18 cellular contexts compared by ENCODE assay signal in genomic region chr4:90120037-90120436, GRCh38. TPM values are rescaled to one million over a fixed set of nuclear protein-coding genes. Genes with fewer than 3 reads are reported as not detected.
DNase-seq lines count a peak whose midpoint lies in the region; ATAC-seq, FAIRE-seq and TF ChIP-seq lines count a peak whose summit lies in the region.
"Had no signal": no experiment of that assay in that cellular context is flagged by ENCODE, and none has a peak within 500 bp of the region (broad histone marks: within the 10 kb centered on the region; RNA-seq: fewer than 3 reads in every experiment).

No MANE protein-coding gene starts in this region.

- H2BK5ac ChIP-seq in H1 (ENCODE audit: low read depth, low read length) = no peak overlapping the region

- no peak overlapping the region for H3K4ac ChIP-seq in H1 (replicated peaks; ENCODE audit: insufficient read length, low read depth, low read length)

- no peak overlapping the region for H3K9ac ChIP-seq in H1 (replicated peaks in 1 of 4; ENCODE audit: extremely low read depth in 1 of 4, low read depth in 3 of 4, low read length in 3 of 4)

- no peak overlapping the region for H4K8ac ChIP-seq in H1 (ENCODE audit: extremely low read depth, insufficient read depth, low read length)

- TF ChIP-seq CTCF in BE2C (IDR thresholded peaks at IDR 0.05; ENCODE audit: low read depth, low read length) (peak; percentile 66), GM12872 (IDR thresholded peaks at IDR 0.05; ENCODE audit: insufficient read depth, low read depth, low read length) (peak; percentile 20; the same call in 1 of the 3 replicates), H1 (IDR thresholded peaks at IDR 0.05; ENCODE audit: control extremely low read depth in 1 of 3, insufficient read depth in 1 of 3, low read depth in 1 of 3, low read length in 3 of 3) (peak in 2 of 3 experiments; percentile 50 to 56; a peak in 3 of 4 replicates)

- H3K4me3 ChIP-seq in BE2C (ENCODE audit: low read depth, low read length) = no peak overlapping the region
- no peak overlapping the region for H3K4me3 ChIP-seq in H1 (ENCODE audit: extremely low read depth in 1 of 4, insufficient read depth in 2 of 4, low read depth in 3 of 4, low read length in 4 of 4)
- H3K4me3 ChIP-seq: SK-N-MC had no signal

- H2AK5ac ChIP-seq in H1 (ENCODE audit: low read depth, low read length) = no peak overlapping the region

- no peak overlapping the region for H4K91ac ChIP-seq in H1 (replicated peaks; ENCODE audit: insufficient read length, low read length)

- no peak overlapping the region for H3K4me2 ChIP-seq in H1 (ENCODE audit: insufficient read depth in 1 of 2, low read depth in 2 of 2, low read length in 2 of 2)

- H2BK20ac ChIP-seq in H1 (ENCODE audit: low read length) = no peak overlapping the region

- no peak overlapping the region for H2BK12ac ChIP-seq in H1 (ENCODE audit: low read depth, low read length)

- no peak overlapping the region for H3K27ac ChIP-seq in H1 (ENCODE audit: low read depth, low read length)
- H3K27ac ChIP-seq: neutrophil, SK-N-MC had no signal

- DNase-seq in BE2C (peak; percentile 22), NCI-H1105 treated with DMSO at 0.1 percent for 48 hours (lab: John Stamatoyannopoulos, UW) (peak; percentile 2), H1 (ENCODE audit: low read depth in 1 of 2, low spot score in 2 of 2) (no peak), NCI-H2107 (lab: John Stamatoyannopoulos, UW) (no peak), GM19239 (ENCODE audit: insufficient read length, low spot score) (no peak)
- DNase-seq: activated CD4-positive, alpha-beta memory T cell treated with anti-CD3 and anti-CD28 coated beads, Interleukin-2, amount 10 ng/mL, durations not matched to agents 7 days and 5 days; Calu3; stimulated activated CD4-positive, alpha-beta T cell treated with anti-CD3 and anti-CD28 coated beads, Interleukin-2, amount 100 ng/mL, for 24 hours had no signal

- H3K9me3 ChIP-seq in BE2C (no peaks in the 10 kb centered on the region), H1 (ENCODE audit: insufficient read depth in 2 of 2, low read depth in 1 of 2, low read length in 1 of 2) (no peaks in the 10 kb centered on the region)
- H3K9me3 ChIP-seq: neutrophil had no signal

- no peaks in the 10 kb centered on the region for H4K20me1 ChIP-seq in H1 (replicated peaks in 1 of 2; ENCODE audit: control insufficient read depth in 1 of 2, insufficient read depth in 2 of 2, low read length in 2 of 2)

- POLR2A ChIA-PET in H1 (lab: Charles Lee; ENCODE audit: partially characterized antibody) = interaction anchor here (1.6 kb wide), 1 partner anchor 9 kb away, joined by 4 read pairs; no protein-coding TSS in a partner anchor

- H2BK15ac ChIP-seq in H1 (ENCODE audit: low read length) = no peak overlapping the region

- FAIRE-seq in H1 (lab: Jason Lieb, UNC) = no peak
- FAIRE-seq in GM19239 (lab: Jason Lieb, UNC) = no peak
- FAIRE-seq: islet of Langerhans, TTC549 had no signal

- H3K36me3 ChIP-seq in BE2C (no peaks in the 10 kb centered on the region), H1 (ENCODE audit: control insufficient read depth in 2 of 4, insufficient read depth in 4 of 4, low read length in 3 of 4) (no peaks in the 10 kb centered on the region)
- H3K36me3 ChIP-seq: neutrophil had no signal

- H3K79me1 ChIP-seq in H1 (ENCODE audit: low read depth, low read length) = no peaks in the 10 kb centered on the region

- H3K79me2 ChIP-seq in H1 (ENCODE audit: control insufficient read depth in 1 of 2, insufficient read depth in 2 of 2, low read length in 2 of 2) = no peaks in the 10 kb centered on the region

- no peak for TF ChIP-seq POLR2A in H1 (IDR thresholded peaks at IDR 0.05; ENCODE audit: control extremely low read depth in 1 of 2, low read depth in 2 of 2, low read length in 2 of 2)

- ATAC-seq in GM18519 (IDR thresholded peaks at IDR 0.05; ENCODE audit: low FRiP score, unreplicated experiment) (no peak), GM18861 (IDR thresholded peaks at IDR 0.05; ENCODE audit: unreplicated experiment) (no peak)
- ATAC-seq: sciatic nerve had no signal

- H3K27me3 ChIP-seq in BE2C (no peaks in the 10 kb centered on the region), H1 (replicated peaks in 1 of 4; ENCODE audit: control insufficient read depth in 3 of 4, extremely low read depth in 1 of 4, insufficient read depth in 3 of 4, low read length in 3 of 4) (no peaks in the 10 kb centered on the region)

- H3K4me1 ChIP-seq in BE2C (peaks cover 8% of the 10 kb centered on the region; the same call in 1 of the 2 replicates), H1 (replicated peaks in 1 of 4; ENCODE audit: control insufficient read depth in 3 of 4, insufficient read depth in 4 of 4, low read length in 3 of 4) (peaks cover 0 to 6% (median 3%) of the 10 kb centered on the region in 4 experiments; a peak in 3 of 7 replicates)

- peak overlapping the region; percentile 88 for H2AFZ ChIP-seq in H1 (ENCODE audit: low read length)

- CTCF ChIA-PET in H1 (lab: Charles Lee; ENCODE audit: partially characterized antibody) = interaction anchor here (0.5 to 3.0 kb wide), 13 partner anchors 9 to 533 kb away, joined by 3 to 14 read pairs (median 3); no protein-coding TSS in a partner anchor

- no peak for TF ChIP-seq EP300 in H1 (IDR thresholded peaks at IDR 0.05; ENCODE audit: borderline replicate concordance in 1 of 2, low read depth in 2 of 2, low read length in 2 of 2)

- TF ChIP-seq RAD21 in H1 (IDR thresholded peaks at IDR 0.05 in 1 of 2, conservative IDR thresholded peaks at IDR 0.05 in 1 of 2; ENCODE audit: low read depth in 2 of 2, low read length in 2 of 2) = peak; percentile 79 to 84

- no peak overlapping the region for H4K5ac ChIP-seq in H1 (ENCODE audit: insufficient read length, low read depth, low read length)

- no peak overlapping the region for H3K56ac ChIP-seq in H1 (replicated peaks; ENCODE audit: insufficient read length, low read depth, low read length)

- no peak overlapping the region for H3K18ac ChIP-seq in H1 (ENCODE audit: extremely low read depth, low read length)

- no peak overlapping the region for H3K14ac ChIP-seq in H1 (ENCODE audit: insufficient read length)

- no peaks in the 10 kb centered on the region for H3K23me2 ChIP-seq in H1 (ENCODE audit: low read depth, low read length)

- H3K23ac ChIP-seq in H1 (ENCODE audit: insufficient read length) = no peak overlapping the region

- H2BK120ac ChIP-seq in H1 (replicated peaks; ENCODE audit: low read depth, low read length) = no peak overlapping the region

TF ChIP-seq in H1, 55 proteins besides CTCF, POLR2A, EP300 and RAD21 (continues in another document):
- no peak for TF ChIP-seq SP1 (IDR thresholded peaks at IDR 0.05; ENCODE audit: low read depth, low read length)
- TF ChIP-seq JUND (IDR thresholded peaks at IDR 0.05; ENCODE audit: low read length) = no peak
- TF ChIP-seq, protein P1, sequence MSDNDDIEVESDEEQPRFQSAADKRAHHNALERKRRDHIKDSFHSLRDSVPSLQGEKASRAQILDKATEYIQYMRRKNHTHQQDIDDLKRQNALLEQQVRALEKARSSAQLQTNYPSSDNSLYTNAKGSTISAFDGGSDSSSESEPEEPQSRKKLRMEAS (IDR thresholded peaks at IDR 0.05) = no peak
- no peak for TF ChIP-seq CHD1 (IDR thresholded peaks at IDR 0.05; ENCODE audit: low read depth, low read length)
- no peak for TF ChIP-seq HDAC2 (IDR thresholded peaks at IDR 0.05; ENCODE audit: borderline replicate concordance in 1 of 2, low read depth in 2 of 2, low read length in 2 of 2)
- TF ChIP-seq SUZ12 (IDR thresholded peaks at IDR 0.05; ENCODE audit: low read length) = no peak
- no peak for TF ChIP-seq EZH2 (IDR thresholded peaks at IDR 0.05; ENCODE audit: low read depth, low read length, severe bottlenecking)
- TF ChIP-seq MAFK (IDR thresholded peaks at IDR 0.05; ENCODE audit: low read depth, low read length) = no peak
- TF ChIP-seq BCL11A (IDR thresholded peaks at IDR 0.05; ENCODE audit: low read depth in 2 of 2, low read length in 2 of 2) = no peak
- no peak for TF ChIP-seq CREB1 (IDR thresholded peaks at IDR 0.05)
- TF ChIP-seq, protein P2, sequence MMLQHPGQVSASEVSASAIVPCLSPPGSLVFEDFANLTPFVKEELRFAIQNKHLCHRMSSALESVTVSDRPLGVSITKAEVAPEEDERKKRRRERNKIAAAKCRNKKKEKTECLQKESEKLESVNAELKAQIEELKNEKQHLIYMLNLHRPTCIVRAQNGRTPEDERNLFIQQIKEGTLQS (IDR thresholded peaks at IDR 0.05; ENCODE audit: insufficient read depth, low read depth, low read length) = no peak
- TF ChIP-seq GTF2F1 (IDR thresholded peaks at IDR 0.05; ENCODE audit: borderline replicate concordance, low read depth, low read length) = no peak
- TF ChIP-seq E2F6 (IDR thresholded peaks at IDR 0.05) = no peak

RNA-seq across cellular contexts. Expression of gene CCSER1, which starts 7.2 kb away (rescaled TPM):
- polyA plus RNA-seq in BE2C (2012; ENCODE audit: insufficient read depth, insufficient read length, low read depth) = 0.71 TPM
- total RNA-seq in H1 (2021; fragmentation: NEBNext Ultra II Directional; extraction: Animal tissue kit (Norgen Biotek cat#: 25700)) = 0.84 and 0.90 TPM in 2 replicates
- polyA plus RNA-seq in H1 (2011; rRNA removed) = 0.11 and 0.26 TPM in 2 replicates
- polyA plus RNA-seq in H1 (2011; cell fraction: cytosol; rRNA removed) = 0.41 TPM
- polyA plus RNA-seq in H1 (2011; cell fraction: nucleus; rRNA removed) = 0.37 TPM
- polyA plus RNA-seq in H1 (2012, experiment 1 of 2) = 0.15 to 1.2 TPM (median 0.41 TPM) in 4 replicates
- 0.07 TPM for polyA plus RNA-seq in H1 (2012, experiment 2 of 2)
- polyA plus RNA-seq in H1 (2013, experiment 1 of 2) = 0.20 TPM
- 0.33 TPM for polyA plus RNA-seq in H1 (2013, experiment 2 of 2)
- 2.4 and 3.8 TPM in 2 replicates for polyA minus RNA-seq in H1 (2011; rRNA and poly(A)+ RNA removed)
- polyA minus RNA-seq in H1 (2011; cell fraction: cytosol; rRNA and poly(A)+ RNA removed) = 0.73 TPM
- polyA minus RNA-seq in H1 (2011; cell fraction: nucleus; rRNA and poly(A)+ RNA removed) = 9.7 TPM
- total RNA-seq: activated T-helper 1 cell treated with anti-CD3 and anti-CD28 coated beads, Interleukin-12 subunit alpha, Interleukin-12 subunit beta, Interleukin-2, Interleukin-4 antibody, amounts not matched to agents 30 ng/mL and 10 ng/mL and 1 ng/mL, durations not matched to agents 14 hours and 24 hours and 36 hours; M059J had no signal

Comparison
In these comparisons a context has a peak if more than half of its experiments do, and no peak if none do; other contexts are left out.
1. DNase-seq: peak in BE2C (single experiment) and NCI-H1105 treated with DMSO at 0.1 percent for 48 hours (single experiment); none in H1 (0 of 2), NCI-H2107 (single experiment) and GM19239 (single experiment).
2. Peak in every context shown above with its lines, with median percentiles within 50 percentile points of each other: CTCF ChIP-seq.